Comparison of ENCODE assay signal across 1 cellular context in genomic region chr17:39695089-39695474, GRCh38.
TF ChIP-seq lines count a peak whose summit lies in the region.

No MANE protein-coding gene starts in this region.

TF ChIP-seq in H1, 55 proteins besides CTCF, POLR2A, EP300 and RAD21:
- peak; percentile 17 for TF ChIP-seq CTBP2 (IDR thresholded peaks at IDR 0.05; ENCODE audit: borderline replicate concordance, insufficient read depth, insufficient read length, low read length)
- TF ChIP-seq HDAC2 (IDR thresholded peaks at IDR 0.05; ENCODE audit: borderline replicate concordance in 1 of 2, low read depth in 2 of 2, low read length in 2 of 2) = no peak
